Comparison of ENCODE assay signal across 29 cellular contexts in genomic region chr17:37234106-37234505, GRCh38.
"Had no signal": no experiment of that assay in that cellular context is flagged by ENCODE, and none has a peak within 500 bp of the region (broad histone marks: within the 10 kb centered on the region; RNA-seq: fewer than 3 reads in every experiment).

No MANE protein-coding gene starts in this region.

- H3K4me3 Mint-ChIP-seq: activated CD4-positive, alpha-beta T cell treated with anti-CD3 and anti-CD28 coated beads, Interleukin-2, amount 10 ng/mL, durations not matched to agents 24 days and 14 days; activated CD8-positive, alpha-beta T cell treated with anti-CD3 and anti-CD28 coated beads, Interleukin-2, amount 10 ng/mL, durations not matched to agents 7 days and 5 days; activated naive CD4-positive, alpha-beta T cell treated with anti-CD3 and anti-CD28 coated beads, Interleukin-2, amount 10 ng/mL, durations not matched to agents 7 days and 5 days; activated naive CD8-positive, alpha-beta T cell; activated naive CD8-positive, alpha-beta T cell treated with anti-CD3 and anti-CD28 coated beads, Interleukin-2, amount 50 U/mL, for 24 hours; T-helper 1 cell treated with Interleukin-12 subunit alpha and Interleukin-12 subunit beta and Interleukin-4 antibody, amounts not matched to agents 30 μg/mL and 1 μg/mL, for 36 hours; T-helper 2 cell treated with Interferon-gamma antibody and Interleukin-4, amounts not matched to agents 5 μg/mL and 100 μg/mL, for 36 hours had no signal

- H3K4me3 ChIP-seq: K562, Peyer's patch, SJSA1 had no signal

- H3K27me3 Mint-ChIP-seq: activated CD4-positive, alpha-beta T cell treated with anti-CD3 and anti-CD28 coated beads, Interleukin-2, amount 10 ng/mL, durations not matched to agents 24 days and 14 days; activated naive CD4-positive, alpha-beta T cell treated with anti-CD3 and anti-CD28 coated beads, Interleukin-2, amount 10 ng/mL, durations not matched to agents 7 days and 5 days; activated naive CD8-positive, alpha-beta T cell; activated naive CD8-positive, alpha-beta T cell treated with anti-CD3 and anti-CD28 coated beads, Interleukin-2, amount 50 U/mL, for 24 hours had no signal

- H3K27ac ChIP-seq: brain microvascular endothelial cell, Peyer's patch, SJSA1 had no signal

- H3K27me3 ChIP-seq: brain microvascular endothelial cell, Peyer's patch, SJSA1 had no signal

- H3K27ac Mint-ChIP-seq: activated CD4-positive, alpha-beta T cell treated with anti-CD3 and anti-CD28 coated beads, Interleukin-2, amount 10 ng/mL, durations not matched to agents 24 days and 14 days; activated CD8-positive, alpha-beta T cell treated with anti-CD3 and anti-CD28 coated beads, Interleukin-2, amount 10 ng/mL, durations not matched to agents 7 days and 5 days; activated naive CD4-positive, alpha-beta T cell treated with anti-CD3 and anti-CD28 coated beads, Interleukin-2, amount 10 ng/mL, durations not matched to agents 7 days and 5 days; activated naive CD8-positive, alpha-beta T cell; activated naive CD8-positive, alpha-beta T cell treated with anti-CD3 and anti-CD28 coated beads, Interleukin-2, amount 50 U/mL, for 24 hours; T-helper 1 cell treated with Interleukin-12 subunit alpha and Interleukin-12 subunit beta and Interleukin-4 antibody, amounts not matched to agents 30 μg/mL and 1 μg/mL, for 36 hours; T-helper 2 cell treated with Interferon-gamma antibody and Interleukin-4, amounts not matched to agents 5 μg/mL and 100 μg/mL, for 36 hours had no signal

- H3K9ac ChIP-seq: SK-N-SH had no signal

- H3K9me3 ChIP-seq: Peyer's patch, SJSA1, SK-N-SH had no signal

- H3K4me1 Mint-ChIP-seq: activated CD4-positive, alpha-beta T cell treated with anti-CD3 and anti-CD28 coated beads, Interleukin-2, amount 10 ng/mL, durations not matched to agents 24 days and 14 days; activated naive CD4-positive, alpha-beta T cell treated with anti-CD3 and anti-CD28 coated beads, Interleukin-2, amount 10 ng/mL, durations not matched to agents 7 days and 5 days; activated naive CD8-positive, alpha-beta T cell treated with anti-CD3 and anti-CD28 coated beads, Interleukin-2, amount 50 U/mL, for 24 hours had no signal

- DNase-seq: activated CD4-positive, alpha-beta T cell treated with anti-CD3 and anti-CD28 coated beads, Interleukin-2, amount 10 ng/mL, durations not matched to agents 24 days and 14 days; activated CD4-positive, alpha-beta T cell treated with anti-CD3 and anti-CD28 coated beads, Interleukin-2, amount 50 U/mL, for 48 hours; activated CD8-positive, alpha-beta memory T cell treated with anti-CD3 and anti-CD28 coated beads, Interleukin-2, amount 50 U/mL, for 4 hours; activated CD8-positive, alpha-beta T cell treated with anti-CD3 and anti-CD28 coated beads, Interleukin-2, amount 10 ng/mL, durations not matched to agents 7 days and 5 days; activated effector memory CD4-positive, alpha-beta T cell treated with Interleukin-2 at 50 U/mL for 16 hours; activated naive CD4-positive, alpha-beta T cell treated with anti-CD3 and anti-CD28 coated beads, Interleukin-2, amount 10 ng/mL, durations not matched to agents 7 days and 5 days; activated naive CD8-positive, alpha-beta T cell treated with anti-CD3 and anti-CD28 coated beads, Interleukin-2, amount 50 U/mL, for 24 hours; activated T-cell treated with anti-CD3 and anti-CD28 coated beads, Interleukin-2, amount 50 U/mL, for 48 hours; amniotic stem cell; aorta; brain microvascular endothelial cell; central memory CD4-positive, alpha-beta T cell; NCI-H1092 treated with DMSO at 0.1 percent for 48 hours; NCI-H1417; NCI-H146; NCI-H187 treated with DMSO at 0.1 percent for 48 hours; NCI-H2081; NCI-H226; NCI-H524 treated with DMSO at 0.1 percent for 48 hours; Peyer's patch; RPMI8226; SHP77 treated with DMSO at 0.1 percent for 48 hours; SK-N-SH had no signal

- H3K4me1 ChIP-seq: Peyer's patch, SJSA1 had no signal

- ATAC-seq: activated CD8-positive, alpha-beta T cell treated with anti-CD3 and anti-CD28 coated beads, Interleukin-2, amount 10 ng/mL, durations not matched to agents 7 days and 5 days; activated naive CD8-positive, alpha-beta T cell treated with anti-CD3 and anti-CD28 coated beads, Interleukin-2, amount 50 U/mL, for 24 hours; K562 had no signal

- FAIRE-seq: K562, TTC549 had no signal

- H3K4me2 ChIP-seq: SK-N-SH had no signal

- H3K9me3 Mint-ChIP-seq: activated CD4-positive, alpha-beta T cell treated with anti-CD3 and anti-CD28 coated beads, Interleukin-2, amount 10 ng/mL, durations not matched to agents 24 days and 14 days; activated naive CD4-positive, alpha-beta T cell treated with anti-CD3 and anti-CD28 coated beads, Interleukin-2, amount 10 ng/mL, durations not matched to agents 7 days and 5 days; activated naive CD8-positive, alpha-beta T cell treated with anti-CD3 and anti-CD28 coated beads, Interleukin-2, amount 50 U/mL, for 24 hours; T-helper 1 cell treated with Interleukin-12 subunit alpha and Interleukin-12 subunit beta and Interleukin-4 antibody, amounts not matched to agents 30 μg/mL and 1 μg/mL, for 36 hours; T-helper 2 cell treated with Interferon-gamma antibody and Interleukin-4, amounts not matched to agents 5 μg/mL and 100 μg/mL, for 36 hours had no signal
